Comparison of ENCODE assay signal across 19 cellular contexts in the genomic region with DNA sequence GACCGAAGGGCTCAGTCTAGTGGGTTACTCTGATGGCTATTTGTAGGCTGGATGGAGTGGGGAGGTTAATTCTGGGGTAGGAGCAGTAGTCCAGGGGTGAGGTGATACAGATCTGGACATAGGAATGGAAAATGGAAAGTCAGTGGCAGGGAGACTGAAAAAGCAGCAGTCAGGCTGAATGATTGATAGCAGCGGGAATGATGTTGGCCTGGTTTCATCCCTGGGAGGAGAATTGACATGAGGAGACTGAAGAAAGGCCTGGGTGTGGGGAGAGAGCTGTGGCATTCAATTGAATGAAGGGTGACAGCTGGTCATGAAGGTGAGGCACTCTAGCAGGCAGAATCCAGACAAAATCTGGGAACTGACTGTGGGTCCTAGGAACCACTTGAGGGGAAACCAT. TPM values are rescaled to one million over a fixed set of nuclear protein-coding genes. Genes with fewer than 3 reads are reported as not detected.
DNase-seq lines count a peak whose midpoint lies in the region; ATAC-seq and TF ChIP-seq lines count a peak whose summit lies in the region.
"Had no signal": no experiment of that assay in that cellular context is flagged by ENCODE, and none has a peak within 500 bp of the region (broad histone marks: within the 10 kb centered on the region; RNA-seq: fewer than 3 reads in every experiment).

No MANE protein-coding gene starts in this region.

- H3K79me1 ChIP-seq in H9 (ENCODE audit: insufficient read depth, low read depth, low read length, poor library complexity, severe bottlenecking): no peaks in the 10 kb centered on the region

- no peak overlapping the region for H2BK120ac ChIP-seq in H9 (ENCODE audit: low read depth, low read length, poor library complexity, severe bottlenecking)

- H4K20me1 ChIP-seq in H9 (ENCODE audit: control insufficient read depth, insufficient read depth, insufficient read length): no peaks in the 10 kb centered on the region

- H3K4me1 Mint-ChIP-seq in H9 (peaks cover 16 to 19% of the 10 kb centered on the region in 2 experiments), WTC11 (peaks cover 16% of the 10 kb centered on the region), glutamatergic neuron (ENCODE audit: low read depth, unreplicated experiment) (peaks cover 7% of the 10 kb centered on the region)
- H3K4me1 Mint-ChIP-seq: naive thymus-derived CD4-positive, alpha-beta T cell had no signal

- no CpG with 5 or more reads among the region's 2 CpGs for WGBS in H9 (ENCODE audit: extremely low coverage, insufficient read length, low lambda C conversion rate)

- H3K27ac ChIP-seq in H9 (ENCODE audit: insufficient read length, low read depth, low read length) (no peak overlapping the region), skeletal muscle tissue (ENCODE audit: low read depth, low read length) (peak overlapping the region; percentile 54)

- no peak overlapping the region for H3K14ac ChIP-seq in H9 (ENCODE audit: insufficient read depth, low read length)

- no peaks in the 10 kb centered on the region for H3K36me3 ChIP-seq in skeletal muscle tissue (ENCODE audit: control insufficient read depth in 3 of 3, insufficient read depth in 3 of 3, low read length in 3 of 3)

- H3K23me2 ChIP-seq in H9 (ENCODE audit: insufficient read length, low read depth, low read length, poor library complexity, severe bottlenecking): no peaks in the 10 kb centered on the region

- H3K27me3 ChIP-seq in H9 (ENCODE audit: insufficient read depth, low read length): no peaks in the 10 kb centered on the region
- no peaks in the 10 kb centered on the region for H3K27me3 ChIP-seq in skeletal muscle tissue (ENCODE audit: control insufficient read depth in 3 of 3, insufficient read depth in 3 of 3, low read length in 3 of 3)

- no peaks in the 10 kb centered on the region for H3K9me3 Mint-ChIP-seq in H9
- H3K9me3 Mint-ChIP-seq in WTC11: no peaks in the 10 kb centered on the region
- peaks cover 6% of the 10 kb centered on the region for H3K9me3 Mint-ChIP-seq in glutamatergic neuron (ENCODE audit: unreplicated experiment)
- H3K9me3 Mint-ChIP-seq: activated naive CD4-positive, alpha-beta T cell treated with anti-CD3 and anti-CD28 coated beads for 36 hours; activated T-cell treated with anti-CD3 and anti-CD28 coated beads, Interleukin-2, amount 50 U/mL, for 4 hours had no signal

- no peak overlapping the region for H3K4me2 ChIP-seq in H9 (ENCODE audit: insufficient read depth, insufficient read length, low read length)

- H4K91ac ChIP-seq in H9 (ENCODE audit: insufficient read length, low read depth, low read length): no peak overlapping the region

- H3T11ph ChIP-seq in H9 (ENCODE audit: low read length): no peak overlapping the region

- CTCF ChIA-PET in WTC11 (lab: Charles Lee): no interaction called here

- no peak overlapping the region for H2AFZ ChIP-seq in H9 (ENCODE audit: low read length)

- no peak overlapping the region for H2BK15ac ChIP-seq in H9 (ENCODE audit: low read depth, low read length)

- H3K4me3 ChIP-seq in skeletal muscle tissue (ENCODE audit: low read length in 3 of 3): no peak overlapping the region

- no peak for ATAC-seq in WTC11
- no peak for ATAC-seq in left colon
- ATAC-seq: activated T-cell treated with anti-CD3 and anti-CD28 coated beads, Interleukin-2, amount 50 U/mL, for 4 hours; naive thymus-derived CD4-positive, alpha-beta T cell; Right ventricle myocardium inferior had no signal

- no peak overlapping the region for H4K8ac ChIP-seq in H9 (replicated peaks; ENCODE audit: insufficient read length, low read depth, low read length)

- no peaks in the 10 kb centered on the region for H3K9me3 ChIP-seq in H9 (ENCODE audit: control insufficient read depth, low read depth, low read length)
- no peaks in the 10 kb centered on the region for H3K9me3 ChIP-seq in skeletal muscle tissue (ENCODE audit: control insufficient read depth in 3 of 3, low read length in 3 of 3)

- H3K79me2 ChIP-seq in H9 (ENCODE audit: insufficient read depth, low read length): no peaks in the 10 kb centered on the region

- H3K4me1 ChIP-seq in H9 (ENCODE audit: insufficient read depth, low read length): 0 out of 2 replicates have a peak, but pooled peaks cover 4% of the 10 kb centered on the region
- H3K4me1 ChIP-seq in skeletal muscle tissue (ENCODE audit: control insufficient read depth in 3 of 3, insufficient read depth in 3 of 3, low read length in 3 of 3): peaks cover 5 to 8% (median 5%) of the 10 kb centered on the region in 3 donors

- H3K56ac ChIP-seq in H9 (ENCODE audit: insufficient read length, low read depth, low read length): no peak overlapping the region

- H4K5ac ChIP-seq in H9 (ENCODE audit: insufficient read length, low read depth, low read length): no peak overlapping the region

- no peak overlapping the region for H2AK5ac ChIP-seq in H9 (ENCODE audit: insufficient read length, low read length)

- H3K4me3 Mint-ChIP-seq in H9 (no peak overlapping the region), WTC11 (no peak overlapping the region), glutamatergic neuron (ENCODE audit: unreplicated experiment) (peak overlapping the region; percentile 36)
- H3K4me3 Mint-ChIP-seq: activated naive CD4-positive, alpha-beta T cell treated with anti-CD3 and anti-CD28 coated beads for 36 hours; activated T-cell treated with anti-CD3 and anti-CD28 coated beads, Interleukin-2, amount 50 U/mL, for 4 hours; naive thymus-derived CD4-positive, alpha-beta T cell had no signal

- TF ChIP-seq CTCF in H9 (conservative IDR thresholded peaks at IDR 0.05): no peak
- TF ChIP-seq CTCF in WTC11 (IDR thresholded peaks at IDR 0.05): no peak
- TF ChIP-seq CTCF in glutamatergic neuron (IDR thresholded peaks at IDR 0.05; ENCODE audit: partially characterized antibody, unreplicated experiment): no peak

- H3K27ac Mint-ChIP-seq in H9: peak overlapping the region; percentile 5 to 31 (median 9); a peak in 6 of 7 replicates
- H3K27ac Mint-ChIP-seq in WTC11: peak overlapping the region; percentile 53
- peak overlapping the region; percentile 19 for H3K27ac Mint-ChIP-seq in glutamatergic neuron (ENCODE audit: unreplicated experiment)
- H3K27ac Mint-ChIP-seq: activated naive CD4-positive, alpha-beta T cell treated with anti-CD3 and anti-CD28 coated beads for 36 hours had no signal

- intact Hi-C loops in left colon (cut with DNase I, micrococcal nuclease): no loop called here

- H3K4ac ChIP-seq in H9 (ENCODE audit: low read depth, low read length): no peak overlapping the region

- no peak overlapping the region for H3K9ac ChIP-seq in H9 (ENCODE audit: extremely low read depth, insufficient read length, low read length)
- no peak overlapping the region for H3K9ac ChIP-seq in skeletal muscle tissue (ENCODE audit: low read depth in 1 of 3, low read length in 3 of 3)

- H3K27me3 Mint-ChIP-seq in H9 (ENCODE audit: low read depth) (no peaks in the 10 kb centered on the region), WTC11 (ENCODE audit: low read depth) (no peaks in the 10 kb centered on the region), glutamatergic neuron (ENCODE audit: unreplicated experiment) (peaks cover 2% of the 10 kb centered on the region)
- H3K27me3 Mint-ChIP-seq: naive thymus-derived CD4-positive, alpha-beta T cell; progenitor cell of endocrine pancreas had no signal

- DNase-seq in H9: no peak
- DNase-seq in WTC11 (ENCODE audit: low spot score): no peak
- no peak for DNase-seq in glutamatergic neuron
- no peak for DNase-seq in MV-4-11 (lab: John Stamatoyannopoulos, UW)
- DNase-seq in NCI-H345 (lab: John Stamatoyannopoulos, UW): no peak
- DNase-seq in left colon: no peak
- DNase-seq: activated CD4-positive, alpha-beta T cell treated with anti-CD3 and anti-CD28 coated beads for 1 hour; activated naive CD4-positive, alpha-beta T cell treated with anti-CD3 and anti-CD28 coated beads for 36 hours; activated T-cell treated with anti-CD3 and anti-CD28 coated beads, Interleukin-2, amount 50 U/mL, for 4 hours; DMS 273 treated with DMSO at 0.1 percent for 48 hours; effector CD4-positive, alpha-beta T cell; GOT3; islet precursor cell; naive thymus-derived CD4-positive, alpha-beta T cell; OCI-M1; SW 1271 had no signal

- no peak overlapping the region for H2BK5ac ChIP-seq in H9 (ENCODE audit: insufficient read length, low read length)

- no peak overlapping the region for H2BK20ac ChIP-seq in H9 (ENCODE audit: low read depth, low read length, poor library complexity, severe bottlenecking)

- POLR2A ChIA-PET in WTC11 (lab: Charles Lee): no interaction called here

- H3K18ac ChIP-seq in H9 (ENCODE audit: insufficient read length, low read depth, low read length): no peak overlapping the region

- no peak overlapping the region for H2BK12ac ChIP-seq in H9 (ENCODE audit: insufficient read length, low read depth, low read length)

- peaks cover 0 to 7% (median 5%) of the 10 kb centered on the region in 3 experiments; a peak in 4 of 7 replicates for H3K36me3 Mint-ChIP-seq in H9 (ENCODE audit: insufficient read depth in 1 of 3, low read depth in 3 of 3)
- H3K36me3 Mint-ChIP-seq in WTC11: 0 out of 2 replicates have a peak, but pooled peaks cover 2% of the 10 kb centered on the region
- no peaks in the 10 kb centered on the region for H3K36me3 Mint-ChIP-seq in glutamatergic neuron (ENCODE audit: unreplicated experiment)

- H3K23ac ChIP-seq in H9 (ENCODE audit: insufficient read length, low read depth, low read length): no peak overlapping the region

TF ChIP-seq in WTC11, 78 proteins besides CTCF, POLR2A, EP300 and RAD21:
- TF ChIP-seq ATF1 (CRISPR knock-in tag; IDR thresholded peaks at IDR 0.05): no peak
- TF ChIP-seq, protein P1, sequence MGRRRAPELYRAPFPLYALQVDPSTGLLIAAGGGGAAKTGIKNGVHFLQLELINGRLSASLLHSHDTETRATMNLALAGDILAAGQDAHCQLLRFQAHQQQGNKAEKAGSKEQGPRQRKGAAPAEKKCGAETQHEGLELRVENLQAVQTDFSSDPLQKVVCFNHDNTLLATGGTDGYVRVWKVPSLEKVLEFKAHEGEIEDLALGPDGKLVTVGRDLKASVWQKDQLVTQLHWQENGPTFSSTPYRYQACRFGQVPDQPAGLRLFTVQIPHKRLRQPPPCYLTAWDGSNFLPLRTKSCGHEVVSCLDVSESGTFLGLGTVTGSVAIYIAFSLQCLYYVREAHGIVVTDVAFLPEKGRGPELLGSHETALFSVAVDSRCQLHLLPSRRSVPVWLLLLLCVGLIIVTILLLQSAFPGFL (CRISPR knock-in tag; IDR thresholded peaks at IDR 0.05; ENCODE audit: borderline replicate concordance): no peak
- no peak for TF ChIP-seq EMX1 (CRISPR knock-in tag; IDR thresholded peaks at IDR 0.05)

RNA-seq across cellular contexts. Expression of a gene that starts 34.7 kb away (rescaled TPM):
- total RNA-seq in H9 (2021) (0.75 and 1.6 TPM in 2 replicates), WTC11 (2021) (0.26 to 0.46 TPM (median 0.46 TPM) in 3 replicates), glutamatergic neuron (ENCODE audit: unreplicated experiment) (2.5 TPM), skeletal muscle tissue (under 0.01 TPM), left colon (1 to 10 TPM; 1.0 to 2.0 TPM)
